9 cellular contexts compared by ENCODE assay signal in genomic region chr3:129230311-129231019, GRCh38. TPM values are rescaled to one million over a fixed set of nuclear protein-coding genes. Genes with fewer than 3 reads are reported as not detected.
DNase-seq lines count a peak whose midpoint lies in the region; ATAC-seq and TF ChIP-seq lines count a peak whose summit lies in the region.
"Had no signal": no experiment of that assay in that cellular context is flagged by ENCODE, and none has a peak within 500 bp of the region (broad histone marks: within the 10 kb centered on the region; RNA-seq: fewer than 3 reads in every experiment).

No MANE protein-coding gene starts in this region.

- no peak overlapping the region for H3K27ac ChIP-seq in OCI-LY3 (ENCODE audit: low read length)
- peak overlapping the region; percentile 61 for H3K27ac ChIP-seq in mammary epithelial cell (ENCODE audit: insufficient read depth, low read depth, low read length)
- H3K27ac ChIP-seq: cardiac muscle cell had no signal

- DNase-seq in GDM1 (lab: John Stamatoyannopoulos, UW) = peak; percentile 64
- DNase-seq in mammary epithelial cell = peak; percentile 91
- no peak for DNase-seq in naive B cell
- no peak for DNase-seq in NCI-H2081 treated with DMSO at 0.1 percent for 48 hours (lab: John Stamatoyannopoulos, UW)
- no peak for DNase-seq in NCI-H2029 (lab: John Stamatoyannopoulos, UW)

- in situ Hi-C loops in mammary epithelial cell (cut with MboI; ENCODE audit: low sequenced_read_pairs in 2 of 2) = no loop called here

- H3K27me3 ChIP-seq in OCI-LY3 (ENCODE audit: low read depth, low read length) (no peaks in the 10 kb centered on the region), mammary epithelial cell (ENCODE audit: insufficient read depth, low read length) (no peaks in the 10 kb centered on the region)
- H3K27me3 ChIP-seq: cardiac muscle cell had no signal

- H3K4me1 ChIP-seq in OCI-LY3 (ENCODE audit: low read length) (peaks cover 44% of the 10 kb centered on the region), mammary epithelial cell (ENCODE audit: insufficient read depth, low read length) (peaks cover 45% of the 10 kb centered on the region)

- H3K79me2 ChIP-seq in OCI-LY3 (ENCODE audit: low read length) = no peaks in the 10 kb centered on the region
- no peaks in the 10 kb centered on the region for H3K79me2 ChIP-seq in mammary epithelial cell (ENCODE audit: insufficient read depth, low read length)

- WGBS in mammary epithelial cell (ENCODE audit: low coverage, missing lambda C conversion rate) = 38% methylated on average over 5 of the region's 7 CpGs

- H3K27me3 Mint-ChIP-seq in naive B cell = no peaks in the 10 kb centered on the region

- H3K4me1 Mint-ChIP-seq in naive B cell = peaks cover 36 to 63% (median 57%) of the 10 kb centered on the region in 3 donors

- peak overlapping the region in 5 of 6 donors; percentile 38 to 88 (median 72) for H3K27ac Mint-ChIP-seq in naive B cell

- H3K4me2 ChIP-seq in OCI-LY3 (ENCODE audit: low read length) (peak overlapping the region; percentile 6; the same call in 1 of the 2 replicates), mammary epithelial cell (ENCODE audit: insufficient read depth, low read depth, low read length) (peak overlapping the region; percentile 30)

- H3K36me3 ChIP-seq in OCI-LY3 (replicated peaks; ENCODE audit: low read depth, low read length) = no peaks in the 10 kb centered on the region
- no peaks in the 10 kb centered on the region for H3K36me3 ChIP-seq in mammary epithelial cell (ENCODE audit: insufficient read depth, low read length)
- H3K36me3 ChIP-seq: cardiac muscle cell had no signal

- H4K20me1 ChIP-seq in OCI-LY3 (ENCODE audit: insufficient read depth, low read length) (no peaks in the 10 kb centered on the region), mammary epithelial cell (ENCODE audit: insufficient read depth, low read length) (no peaks in the 10 kb centered on the region)

- BruUV-seq in mammary epithelial cell (replicated peaks; lab: Mats Ljungman, UMichigan) = TSS peak; percentile 58

- peaks cover 0 to 2% (median 0%) of the 10 kb centered on the region in 7 donors for H3K9me3 Mint-ChIP-seq in naive B cell

- dilution Hi-C loops in mammary epithelial cell (cut with HindIII; ENCODE audit: low sequenced_read_pairs) = loop anchor here (5.0 kb wide), 2 partner anchors 33 to 108 kb away; partner anchors contain the start of gene RAB43

- H3K4me3 Mint-ChIP-seq in naive B cell = no peak overlapping the region

- H3K4me3 ChIP-seq in OCI-LY3 (ENCODE audit: low read length) (no peak overlapping the region), mammary epithelial cell (replicated peaks in 1 of 3; ENCODE audit: insufficient read depth in 1 of 3, low read depth in 2 of 3, low read length in 3 of 3) (no peak overlapping the region)
- H3K4me3 ChIP-seq: cardiac muscle cell had no signal

- H3K9ac ChIP-seq in OCI-LY3 (ENCODE audit: low read length) = no peak overlapping the region
- H3K9ac ChIP-seq in mammary epithelial cell (ENCODE audit: insufficient read depth, low read length) = no peak overlapping the region

- H3K9me3 ChIP-seq in OCI-LY3 (ENCODE audit: insufficient read depth, low read length) (no peaks in the 10 kb centered on the region), mammary epithelial cell (replicated peaks; ENCODE audit: insufficient read depth, low read length) (no peaks in the 10 kb centered on the region)

- TF ChIP-seq CTCF in OCI-LY3 (IDR thresholded peaks at IDR 0.05; ENCODE audit: low read depth, low read length) (no peak), mammary epithelial cell (conservative IDR thresholded peaks at IDR 0.05 in 1 of 2, IDR thresholded peaks at IDR 0.05 in 1 of 2; ENCODE audit: extremely low read depth in 1 of 2, insufficient read depth in 1 of 2, low read depth in 1 of 2, low read length in 2 of 2) (no peak)

- H3K36me3 Mint-ChIP-seq in naive B cell = no peaks in the 10 kb centered on the region

- no peak for ATAC-seq in naive B cell (ENCODE audit: low read depth in 2 of 2)
- no peak for ATAC-seq in HG02642 (IDR thresholded peaks at IDR 0.05; ENCODE audit: poor library complexity, unreplicated experiment)
- no peak for ATAC-seq in HG03025 (IDR thresholded peaks at IDR 0.05; ENCODE audit: low FRiP score, unreplicated experiment)

- intact Hi-C loops in mammary epithelial cell (cut with micrococcal nuclease) = no loop called here

- H2AFZ ChIP-seq in OCI-LY3 (ENCODE audit: low read depth, low read length) (peak overlapping the region; percentile 12; the same call in 1 of the 2 replicates), mammary epithelial cell (ENCODE audit: low read depth, low read length) (no peak overlapping the region)

- CTCF ChIA-PET in mammary epithelial cell (lab: Charles Lee; ENCODE audit: low non-redundant PET) = no interaction called here

RNA-seq across cellular contexts. Expression of gene COPG1, which starts 18.9 kb away (rescaled TPM):
- 100 to 1,000 TPM; 173 to 176 TPM for total RNA-seq in mammary epithelial cell
- polyA plus RNA-seq in mammary epithelial cell (98.1 TPM), naive B cell (ENCODE audit: low read depth in 6 of 6) (10 to 100 TPM; 48.6 to 95.6 (median 60.9) TPM)
- polyA minus RNA-seq in mammary epithelial cell = 175 TPM

RNA-seq across cellular contexts. Expression of gene CNBP, which starts 46.8 kb away (rescaled TPM):
- 100 to 1,000 TPM; 252 to 307 TPM for total RNA-seq in mammary epithelial cell
- polyA plus RNA-seq in mammary epithelial cell (349 TPM), naive B cell (ENCODE audit: low read depth in 6 of 6) (1,000 to 10,000 TPM in 3 of 6 donors, 100 to 1,000 TPM in 3; 838 to 1,460 (median 963) TPM)
- polyA minus RNA-seq in mammary epithelial cell = 213 TPM

RNA-seq across cellular contexts. Expression of gene HMCES, which starts 48.2 kb away (rescaled TPM):
- total RNA-seq in mammary epithelial cell = 10 to 100 TPM; 36.2 to 77.8 TPM
- polyA plus RNA-seq in mammary epithelial cell (57.1 TPM), naive B cell (ENCODE audit: low read depth in 6 of 6) (100 to 1,000 TPM; 128 to 265 (median 146) TPM)
- polyA minus RNA-seq in mammary epithelial cell = 67.3 TPM

Comparison
In these comparisons a context has a peak if more than half of its experiments do, and no peak if none do; other contexts are left out.
1. DNase-seq: peak in GDM1 (single experiment) and mammary epithelial cell (single experiment); none in naive B cell (single experiment), NCI-H2081 treated with DMSO at 0.1 percent for 48 hours (single experiment) and NCI-H2029 (single experiment).